ENCODE assay signal across 30 cellular contexts in genomic region chr7:69696686-69697685, GRCh38.
A peak's percentile ranks its signal among the peaks of the same experiment; 100 is the strongest.
DNase-seq lines count a peak whose midpoint lies in the region; ATAC-seq, FAIRE-seq and TF ChIP-seq lines count a peak whose summit lies in the region.
"Had no signal": no experiment of that assay in that cellular context is flagged by ENCODE, and none has a peak within 500 bp of the region (broad histone marks: within the 10 kb centered on the region; RNA-seq: fewer than 3 reads in every experiment).

No MANE protein-coding gene starts in this region.

- no peaks in the 10 kb centered on the region for H3K9me2 ChIP-seq in MM.1S (replicated peaks; ENCODE audit: insufficient read depth, low read length)

- H3K79me2 ChIP-seq in MM.1S (ENCODE audit: low read length), result no peaks in the 10 kb centered on the region

- no peaks in the 10 kb centered on the region for H3K36me3 Mint-ChIP-seq in central memory CD8-positive, alpha-beta T cell (ENCODE audit: insufficient read depth)
- no peaks in the 10 kb centered on the region for H3K36me3 Mint-ChIP-seq in stimulated activated memory B cell treated with anti-CD40 and anti-IgM and Interleukin-4, amounts not matched to agents 10 μg/mL and 1 μg/mL and 100 μg/mL, for 72 hours
- H3K36me3 Mint-ChIP-seq: activated naive CD8-positive, alpha-beta T cell had no signal

- H3K27me3 Mint-ChIP-seq in central memory CD8-positive, alpha-beta T cell, result no peaks in the 10 kb centered on the region
- H3K27me3 Mint-ChIP-seq in stimulated activated memory B cell treated with anti-CD40 and anti-IgM and Interleukin-4, amounts not matched to agents 10 μg/mL and 1 μg/mL and 100 μg/mL, for 72 hours, result no peaks in the 10 kb centered on the region
- H3K27me3 Mint-ChIP-seq: activated naive CD8-positive, alpha-beta T cell; IgD-negative memory B cell had no signal

- peak overlapping the region; percentile 79 for H3K27ac Mint-ChIP-seq in central memory CD8-positive, alpha-beta T cell (ENCODE audit: low read depth)
- peak overlapping the region; percentile 35 for H3K27ac Mint-ChIP-seq in stimulated activated memory B cell treated with anti-CD40 and anti-IgM and Interleukin-4, amounts not matched to agents 10 μg/mL and 1 μg/mL and 100 μg/mL, for 72 hours
- H3K27ac Mint-ChIP-seq: activated CD8-positive, alpha-beta T cell treated with anti-CD3 and anti-CD28 coated beads for 36 hours; activated naive CD8-positive, alpha-beta T cell; T-helper 1 cell treated with Interleukin-12 subunit alpha and Interleukin-12 subunit beta and Interleukin-4 antibody, amounts not matched to agents 30 μg/mL and 1 μg/mL, for 36 hours had no signal

- ATAC-seq in central memory CD8-positive, alpha-beta T cell (replicated peaks; ENCODE audit: extremely low read depth, poor library complexity, severe bottlenecking), result no peak
- no peak for ATAC-seq in stimulated activated memory B cell treated with anti-CD40 and anti-IgM and Interleukin-4, amounts not matched to agents 10 μg/mL and 1 μg/mL and 100 μg/mL, for 72 hours
- no peak for ATAC-seq in pancreas
- no peak for ATAC-seq in HG02870 (IDR thresholded peaks at IDR 0.05; ENCODE audit: unreplicated experiment)
- ATAC-seq: gastroesophageal sphincter, left lung had no signal

- peak overlapping the region; percentile 59 for H3K4me3 Mint-ChIP-seq in central memory CD8-positive, alpha-beta T cell
- no peak overlapping the region for H3K4me3 Mint-ChIP-seq in stimulated activated memory B cell treated with anti-CD40 and anti-IgM and Interleukin-4, amounts not matched to agents 10 μg/mL and 1 μg/mL and 100 μg/mL, for 72 hours
- H3K4me3 Mint-ChIP-seq: activated CD8-positive, alpha-beta T cell treated with anti-CD3 and anti-CD28 coated beads for 36 hours; activated naive CD8-positive, alpha-beta T cell; T-helper 1 cell treated with Interleukin-12 subunit alpha and Interleukin-12 subunit beta and Interleukin-4 antibody, amounts not matched to agents 30 μg/mL and 1 μg/mL, for 36 hours had no signal

- H2AFZ ChIP-seq in MM.1S (ENCODE audit: low read length), result no peak overlapping the region

- DNase-seq in GM12891 (ENCODE audit: insufficient read length, low spot score) (no peak), MM.1S (no peak), T-helper 1 cell (no peak), pancreas (no peak)
- no peak for DNase-seq in central memory CD8-positive, alpha-beta T cell (ENCODE audit: low spot score in 2 of 2)
- DNase-seq: activated CD4-positive, CD25-positive, alpha-beta regulatory T cell treated with anti-CD3 and anti-CD28 coated beads, Interleukin-2, amount 50 U/mL, for 72 hours; activated T-cell treated with anti-CD3 and anti-CD28 coated beads for 4 hours; Calu3; DMS79 treated with DMSO at 0.1 percent for 48 hours; esophagus squamous epithelium; hypothalamus; left lung; NCI-H2081; NCI-H2227 treated with DMSO at 0.1 percent for 48 hours; nucleus accumbens; stomach; tibial artery had no signal

- H3K4me3 ChIP-seq in MM.1S (ENCODE audit: low read length), result no peak overlapping the region
- no peak overlapping the region for H3K4me3 ChIP-seq in pancreas
- H3K4me3 ChIP-seq: ascending aorta, cardiac muscle cell, esophagus squamous epithelium, gastroesophageal sphincter, HAP-1, left lung, SJSA1, stomach, tibial artery had no signal

- TF ChIP-seq CTCF in MM.1S (IDR thresholded peaks at IDR 0.05; ENCODE audit: low read length) (no peak), pancreas (IDR thresholded peaks at IDR 0.05) (no peak)

- H3K9me3 ChIP-seq in MM.1S (replicated peaks; ENCODE audit: insufficient read depth, low read length) (no peaks in the 10 kb centered on the region), pancreas (no peaks in the 10 kb centered on the region)
- H3K9me3 ChIP-seq: ascending aorta, esophagus squamous epithelium, gastroesophageal sphincter, HAP-1, left lung, SJSA1, stomach, tibial artery had no signal

- H3K27ac ChIP-seq in MM.1S (ENCODE audit: low read length), result no peak overlapping the region
- H3K27ac ChIP-seq in pancreas, result no peak overlapping the region
- H3K27ac ChIP-seq: ascending aorta, C4-2B, cardiac muscle cell, esophagus squamous epithelium, gastroesophageal sphincter, left lung, SJSA1, stomach, tibial artery had no signal

- 64 to 71% methylated on average over 5 of the region's 5 CpGs for WGBS in pancreas, 2 donors

- H3K4me1 ChIP-seq in MM.1S (ENCODE audit: low read length), result peaks cover 8% of the 10 kb centered on the region
- no peaks in the 10 kb centered on the region for H3K4me1 ChIP-seq in pancreas
- H3K4me1 ChIP-seq: ascending aorta, esophagus squamous epithelium, left lung, SJSA1, stomach, tibial artery had no signal

- TF ChIP-seq POLR2A in GM12891 (IDR thresholded peaks at IDR 0.05; ENCODE audit: low read depth, low read length), result no peak

- H3K27me3 ChIP-seq in MM.1S (replicated peaks; ENCODE audit: insufficient read depth, low read length) (peaks cover 6% of the 10 kb centered on the region; the same call in 1 of the 2 replicates), pancreas (no peaks in the 10 kb centered on the region)
- H3K27me3 ChIP-seq: ascending aorta, cardiac muscle cell, esophagus squamous epithelium, gastroesophageal sphincter, left lung, SJSA1, stomach, tibial artery had no signal

- FAIRE-seq in GM12891 (lab: Jason Lieb, UNC), result peak; percentile 84
- FAIRE-seq in pancreas (lab: Jason Lieb, UNC), result no peak
- FAIRE-seq: TTC549 had no signal

- H3K9ac ChIP-seq in MM.1S (ENCODE audit: low read length), result no peak overlapping the region

- peaks cover 36% of the 10 kb centered on the region for H3K4me1 Mint-ChIP-seq in central memory CD8-positive, alpha-beta T cell
- peaks cover 44% of the 10 kb centered on the region for H3K4me1 Mint-ChIP-seq in stimulated activated memory B cell treated with anti-CD40 and anti-IgM and Interleukin-4, amounts not matched to agents 10 μg/mL and 1 μg/mL and 100 μg/mL, for 72 hours

- no peaks in the 10 kb centered on the region for H3K9me3 Mint-ChIP-seq in central memory CD8-positive, alpha-beta T cell
- H3K9me3 Mint-ChIP-seq in stimulated activated memory B cell treated with anti-CD40 and anti-IgM and Interleukin-4, amounts not matched to agents 10 μg/mL and 1 μg/mL and 100 μg/mL, for 72 hours, result no peaks in the 10 kb centered on the region
- H3K9me3 Mint-ChIP-seq: activated CD8-positive, alpha-beta T cell treated with anti-CD3 and anti-CD28 coated beads for 36 hours; T-helper 1 cell treated with Interleukin-12 subunit alpha and Interleukin-12 subunit beta and Interleukin-4 antibody, amounts not matched to agents 30 μg/mL and 1 μg/mL, for 36 hours had no signal

- no peaks in the 10 kb centered on the region for H4K20me1 ChIP-seq in MM.1S (ENCODE audit: insufficient read depth, low read length)

- H3K4me2 ChIP-seq in MM.1S (ENCODE audit: low read depth, low read length), result peak overlapping the region; percentile 29; the same call in 1 of the 2 replicates

- intact Hi-C loops in pancreas (cut with DNase I), result no loop called here

- 0 out of 2 replicates have a peak, but pooled peaks cover 11% of the 10 kb centered on the region for H3F3A ChIP-seq in MM.1S (ENCODE audit: insufficient read depth, low read length)

- H3K36me3 ChIP-seq in MM.1S (replicated peaks; ENCODE audit: insufficient read depth, low read length) (no peaks in the 10 kb centered on the region), pancreas (no peaks in the 10 kb centered on the region)
- H3K36me3 ChIP-seq: ascending aorta, cardiac muscle cell, esophagus squamous epithelium, gastroesophageal sphincter, HAP-1, left lung, SJSA1, stomach, tibial artery had no signal

TF ChIP-seq in GM12891, 5 proteins besides CTCF, POLR2A, EP300 and RAD21:
- TF ChIP-seq TAF1 (IDR thresholded peaks at IDR 0.05; ENCODE audit: low read depth, low read length), result no peak
- TF ChIP-seq PAX5 (IDR thresholded peaks at IDR 0.05; ENCODE audit: insufficient read depth, low read length, severe bottlenecking), result no peak
- TF ChIP-seq POLR2AphosphoS5 (IDR thresholded peaks at IDR 0.05; ENCODE audit: low read depth, low read length), result no peak
- no peak for TF ChIP-seq SPI1 (IDR thresholded peaks at IDR 0.05; ENCODE audit: low read depth, low read length)
- TF ChIP-seq POU2F2 (IDR thresholded peaks at IDR 0.05; ENCODE audit: low read depth, low read length), result no peak
